ENCODE assay signal across 1 cellular context in genomic region chr1:192545781-192546521, GRCh38.
A peak's percentile ranks its signal among the peaks of the same experiment; 100 is the strongest.
TF ChIP-seq lines count a peak whose summit lies in the region.

No MANE protein-coding gene starts in this region.

TF ChIP-seq in GM12878, 131 proteins besides CTCF, POLR2A, EP300 and RAD21 (continued from another document):
- TF ChIP-seq, protein P1, sequence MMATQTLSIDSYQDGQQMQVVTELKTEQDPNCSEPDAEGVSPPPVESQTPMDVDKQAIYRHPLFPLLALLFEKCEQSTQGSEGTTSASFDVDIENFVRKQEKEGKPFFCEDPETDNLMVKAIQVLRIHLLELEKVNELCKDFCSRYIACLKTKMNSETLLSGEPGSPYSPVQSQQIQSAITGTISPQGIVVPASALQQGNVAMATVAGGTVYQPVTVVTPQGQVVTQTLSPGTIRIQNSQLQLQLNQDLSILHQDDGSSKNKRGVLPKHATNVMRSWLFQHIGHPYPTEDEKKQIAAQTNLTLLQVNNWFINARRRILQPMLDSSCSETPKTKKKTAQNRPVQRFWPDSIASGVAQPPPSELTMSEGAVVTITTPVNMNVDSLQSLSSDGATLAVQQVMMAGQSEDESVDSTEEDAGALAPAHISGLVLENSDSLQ (IDR thresholded peaks at IDR 0.05): no peak; the same call in 1 of the 2 replicates
- TF ChIP-seq, protein P2, sequence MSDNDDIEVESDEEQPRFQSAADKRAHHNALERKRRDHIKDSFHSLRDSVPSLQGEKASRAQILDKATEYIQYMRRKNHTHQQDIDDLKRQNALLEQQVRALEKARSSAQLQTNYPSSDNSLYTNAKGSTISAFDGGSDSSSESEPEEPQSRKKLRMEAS (IDR thresholded peaks at IDR 0.05; ENCODE audit: low read depth, low read length): 0 out of 2 replicates have a peak, but pooled peaks have one; percentile 22
- TF ChIP-seq BHLHE40 (IDR thresholded peaks at IDR 0.05; ENCODE audit: borderline replicate concordance in 1 of 2, low read depth in 2 of 2, low read length in 1 of 2) (no peak), RCOR1 (conservative IDR thresholded peaks at IDR 0.05; ENCODE audit: low read depth, low read length) (no peak), POLR2AphosphoS2 (IDR thresholded peaks at IDR 0.05; ENCODE audit: low read depth, low read length) (no peak), HCFC1 (IDR thresholded peaks at IDR 0.05; ENCODE audit: low read length) (no peak), ZZZ3 (IDR thresholded peaks at IDR 0.05; ENCODE audit: control insufficient read depth, insufficient read length, low read depth) (no peak), NFXL1 (IDR thresholded peaks at IDR 0.05; ENCODE audit: borderline replicate concordance) (no peak), ZBTB33 (IDR thresholded peaks at IDR 0.05) (no peak), ZNF24 (IDR thresholded peaks at IDR 0.05) (peak; percentile 95), EGR1 (IDR thresholded peaks at IDR 0.05; ENCODE audit: borderline replicate concordance in 1 of 2, low read depth in 2 of 2, low read length in 2 of 2) (no peak)
- TF ChIP-seq, protein P3, sequence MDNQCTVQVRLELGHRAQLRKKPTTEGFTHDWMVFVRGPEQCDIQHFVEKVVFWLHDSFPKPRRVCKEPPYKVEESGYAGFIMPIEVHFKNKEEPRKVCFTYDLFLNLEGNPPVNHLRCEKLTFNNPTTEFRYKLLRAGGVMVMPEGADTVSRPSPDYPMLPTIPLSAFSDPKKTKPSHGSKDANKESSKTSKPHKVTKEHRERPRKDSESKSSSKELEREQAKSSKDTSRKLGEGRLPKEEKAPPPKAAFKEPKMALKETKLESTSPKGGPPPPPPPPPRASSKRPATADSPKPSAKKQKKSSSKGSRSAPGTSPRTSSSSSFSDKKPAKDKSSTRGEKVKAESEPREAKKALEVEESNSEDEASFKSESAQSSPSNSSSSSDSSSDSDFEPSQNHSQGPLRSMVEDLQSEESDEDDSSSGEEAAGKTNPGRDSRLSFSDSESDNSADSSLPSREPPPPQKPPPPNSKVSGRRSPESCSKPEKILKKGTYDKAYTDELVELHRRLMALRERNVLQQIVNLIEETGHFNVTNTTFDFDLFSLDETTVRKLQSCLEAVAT (IDR thresholded peaks at IDR 0.05): peak; percentile 79; the same call in 1 of the 2 replicates
